In genomic region chr20:3786126-3786484, GRCh38 we compare ENCODE assay signal across 8 cellular contexts. TPM values are rescaled to one million over a fixed set of nuclear protein-coding genes. Genes with fewer than 3 reads are reported as not detected.
DNase-seq lines count a peak whose midpoint lies in the region; ATAC-seq and TF ChIP-seq lines count a peak whose summit lies in the region.

No MANE protein-coding gene starts in this region.

- no peak for TF ChIP-seq POLR2A in heart left ventricle (IDR thresholded peaks at IDR 0.05)
- no peak for TF ChIP-seq POLR2A in prostate gland (IDR thresholded peaks at IDR 0.05)

- peaks cover 0 to 18% (median 4%) of the 10 kb centered on the region in 9 donors for H3K36me3 ChIP-seq in heart left ventricle
- no peaks in the 10 kb centered on the region for H3K36me3 ChIP-seq in prostate gland

- H3K4me1 ChIP-seq in heart left ventricle: peaks cover 4 to 43% (median 32%) of the 10 kb centered on the region in 12 donors
- H3K4me1 ChIP-seq in prostate gland (replicated peaks): peaks cover 22% of the 10 kb centered on the region

- TF ChIP-seq CTCF in heart left ventricle (IDR thresholded peaks at IDR 0.05) (no peak), prostate gland (IDR thresholded peaks at IDR 0.05) (no peak)

- H3K36me3 Mint-ChIP-seq in activated naive CD4-positive, alpha-beta T cell treated with anti-CD3 and anti-CD28 coated beads, Interleukin-2, amount 50 U/mL, for 72 hours: peaks cover 8 to 9% of the 10 kb centered on the region in 2 donors

- peak overlapping the region; percentile 40 to 81 (median 68) for H3K4me3 ChIP-seq in heart left ventricle
- H3K4me3 ChIP-seq in prostate gland: peak overlapping the region; percentile 53

- H3K27me3 ChIP-seq in heart left ventricle (no peaks in the 10 kb centered on the region), prostate gland (replicated peaks; ENCODE audit: insufficient read depth) (no peaks in the 10 kb centered on the region)

- H3K9me3 ChIP-seq in heart left ventricle (no peaks in the 10 kb centered on the region), prostate gland (no peaks in the 10 kb centered on the region)

- H3K27ac ChIP-seq in heart left ventricle (peak overlapping the region; percentile 74 to 92 (median 84)), prostate gland (peak overlapping the region; percentile 67 to 69)

- peak overlapping the region in 1 of 2 donors; percentile 44 for H3K27ac Mint-ChIP-seq in activated naive CD4-positive, alpha-beta T cell treated with anti-CD3 and anti-CD28 coated beads, Interleukin-2, amount 50 U/mL, for 72 hours

- no peaks in the 10 kb centered on the region for H3K9me3 Mint-ChIP-seq in activated naive CD4-positive, alpha-beta T cell treated with anti-CD3 and anti-CD28 coated beads, Interleukin-2, amount 50 U/mL, for 72 hours

- ATAC-seq in HG02623 (IDR thresholded peaks at IDR 0.05; ENCODE audit: unreplicated experiment) (peak; percentile 9), heart left ventricle (peak in 2 of 4 donors; percentile 8 to 13)
- peak; percentile 41 to 59 for ATAC-seq in activated naive CD4-positive, alpha-beta T cell treated with anti-CD3 and anti-CD28 coated beads, Interleukin-2, amount 50 U/mL, for 72 hours

- intact Hi-C loops in heart left ventricle (cut with DNase I): loop anchor here in 9 of 10 donors (1.0 to 10.0 kb wide), 13 partner anchors 25 to 299 kb away; partner anchors contain the start of genes AP5S1 (in 6 of the 9) and MAVS (in 2 of the 9)
- intact Hi-C loops in prostate gland (cut with DNase I): loop anchor here (1.0 kb wide), 1 partner anchor 34 kb away; the partner anchor contains the start of gene AP5S1

- in situ Hi-C loops in G401 (cut with HindIII; ENCODE audit: low sequenced_read_pairs): no loop called here

- 1 to 2% (median 1%) methylated on average over 12 to 35 of the region's 35 CpGs for WGBS in heart left ventricle, 4 donors
- whole genome bisulfite sequencing in prostate gland: 0% methylated on average over 15 of the region's 35 CpGs

- DNase-seq in SIG-M5 treated with dmso at 0.1 percent for 504 hours (lab: John Stamatoyannopoulos, UW; ENCODE audit: unreplicated experiment) (peak; percentile 53), SIG-M5 (lab: John Stamatoyannopoulos, UW) (no peak), NCI-H2171 treated with DMSO at 0.1 percent for 48 hours (lab: John Stamatoyannopoulos, UW) (peak; percentile 42), heart left ventricle (peak; percentile 58 to 81 (median 65)), prostate gland (ENCODE audit: low spot score) (peak; percentile 25), G401 (ENCODE audit: low spot score) (no peak)
- no peak for DNase-seq in activated naive CD4-positive, alpha-beta T cell treated with anti-CD3 and anti-CD28 coated beads, Interleukin-2, amount 50 U/mL, for 72 hours (ENCODE audit: low spot score in 2 of 2)

RNA-seq across cellular contexts. Expression of gene CENPB, which starts 0.4 kb away (rescaled TPM):
- 10 to 100 TPM; 34.4 to 48.1 TPM for total RNA-seq in activated naive CD4-positive, alpha-beta T cell treated with anti-CD3 and anti-CD28 coated beads, Interleukin-2, amount 50 U/mL, for 72 hours
- 100 to 1,000 TPM in 1 of 9 donors, 10 to 100 TPM in 8; 56.2 to 122 (median 74.0) TPM for total RNA-seq in heart left ventricle
- 100 to 1,000 TPM in 1 of 2 donors, 10 to 100 TPM in 1; 77.1 to 105 TPM for polyA plus RNA-seq in heart left ventricle
- total RNA-seq in prostate gland: 10 to 100 TPM; 76.6 to 86.9 TPM
- total RNA-seq in G401 (2014; rRNA removed; shearing (Covaris generic)): 42.5 and 46.8 TPM in 2 replicates

RNA-seq across cellular contexts. Expression of gene SPEF1, which starts 4.9 kb away (rescaled TPM):
- under 1 TPM in 1 of 2 donors, not detected in 1; 0.14 TPM for total RNA-seq in activated naive CD4-positive, alpha-beta T cell treated with anti-CD3 and anti-CD28 coated beads, Interleukin-2, amount 50 U/mL, for 72 hours
- total RNA-seq in heart left ventricle (under 1 TPM in 4 of 9 donors, not detected in 5; 0.18 to 0.65 (median 0.30) TPM), prostate gland (1 to 10 TPM in 1 of 2 donors, not detected in 1; 1.6 TPM)
- polyA plus RNA-seq in heart left ventricle: under 1 TPM; 0.11 to 0.17 TPM
- 2.4 and 3.0 TPM in 2 replicates for total RNA-seq in G401 (2014; rRNA removed; shearing (Covaris generic))

RNA-seq across cellular contexts. Expression of gene CDC25B, which starts 10.0 kb away (rescaled TPM):
- total RNA-seq in activated naive CD4-positive, alpha-beta T cell treated with anti-CD3 and anti-CD28 coated beads, Interleukin-2, amount 50 U/mL, for 72 hours: 100 to 1,000 TPM in 1 of 2 donors, 10 to 100 TPM in 1; 72.9 to 168 TPM
- 10 to 100 TPM in 4 of 9 donors, 1 to 10 TPM in 5; 4.0 to 30.4 (median 8.6) TPM for total RNA-seq in heart left ventricle
- 10 to 100 TPM in 1 of 2 donors, 1 to 10 TPM in 1; 6.8 to 17.2 TPM for polyA plus RNA-seq in heart left ventricle
- total RNA-seq in prostate gland: 10 to 100 TPM in 1 of 2 donors, 1 to 10 TPM in 1; 8.7 to 25.6 TPM
- 7.2 and 14.9 TPM in 2 replicates for total RNA-seq in G401 (2014; rRNA removed; shearing (Covaris generic))

RNA-seq across cellular contexts. Expression of gene ADISSP, which starts 18.6 kb away (rescaled TPM):
- total RNA-seq in activated naive CD4-positive, alpha-beta T cell treated with anti-CD3 and anti-CD28 coated beads, Interleukin-2, amount 50 U/mL, for 72 hours: 10 to 100 TPM; 44.7 to 45.0 TPM
- total RNA-seq in heart left ventricle (10 to 100 TPM in 6 of 9 donors, 1 to 10 TPM in 3; 7.8 to 22.2 (median 13.7) TPM), prostate gland (10 to 100 TPM; 11.8 to 14.6 TPM)
- polyA plus RNA-seq in heart left ventricle: 10 to 100 TPM in 1 of 2 donors, 1 to 10 TPM in 1; 9.8 to 19.3 TPM
- total RNA-seq in G401 (2014; rRNA removed; shearing (Covaris generic)): 95.8 and 107 TPM in 2 replicates

RNA-seq across cellular contexts. Expression of gene AP5S1, which starts 34.2 kb away (rescaled TPM):
- total RNA-seq in activated naive CD4-positive, alpha-beta T cell treated with anti-CD3 and anti-CD28 coated beads, Interleukin-2, amount 50 U/mL, for 72 hours: 10 to 100 TPM; 10.6 to 17.8 TPM
- 10 to 100 TPM; 10.5 to 18.6 (median 12.0) TPM for total RNA-seq in heart left ventricle
- 10 to 100 TPM in 1 of 2 donors, 1 to 10 TPM in 1; 9.5 to 10.5 TPM for polyA plus RNA-seq in heart left ventricle
- 10 to 100 TPM; 21.1 to 28.0 TPM for total RNA-seq in prostate gland
- total RNA-seq in G401 (2014; rRNA removed; shearing (Covaris generic)): 9.8 and 17.8 TPM in 2 replicates

Comparison
In these comparisons a context has a peak if more than half of its experiments do, and no peak if none do; other contexts are left out.
1. DNase-seq: peak in SIG-M5 treated with dmso at 0.1 percent for 504 hours (single experiment), NCI-H2171 treated with DMSO at 0.1 percent for 48 hours (single experiment), heart left ventricle (5 of 5) and prostate gland (single experiment); none in SIG-M5 (single experiment), activated naive CD4-positive, alpha-beta T cell treated with anti-CD3 and anti-CD28 coated beads, Interleukin-2, amount 50 U/mL, for 72 hours (0 of 2) and G401 (single experiment).